ENCODE assay signal across 8 cellular contexts in the genomic region with DNA sequence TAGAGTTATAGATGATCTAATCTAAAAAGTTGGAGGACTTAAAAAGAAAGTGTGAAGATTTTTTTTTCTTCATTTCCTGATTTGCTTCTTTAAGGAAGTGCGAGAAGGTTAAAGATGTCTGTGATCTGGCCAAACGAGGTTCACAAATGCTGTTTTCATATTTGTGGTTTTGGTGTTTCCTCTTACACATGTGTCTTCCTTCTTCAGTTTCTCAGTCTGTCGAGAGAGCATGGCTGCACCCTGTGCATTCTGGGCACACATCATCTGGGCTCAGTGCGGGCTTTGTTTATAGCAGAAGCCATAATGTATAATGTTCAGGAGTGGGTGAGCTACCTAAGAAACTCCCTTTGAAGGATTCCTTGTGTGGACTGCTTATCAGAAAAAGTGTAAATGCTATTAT.
A peak's percentile ranks its signal among the peaks of the same experiment; 100 is the strongest.
DNase-seq lines count a peak whose midpoint lies in the region; ATAC-seq, FAIRE-seq and TF ChIP-seq lines count a peak whose summit lies in the region.
"Had no signal": no experiment of that assay in that cellular context is flagged by ENCODE, and none has a peak within 500 bp of the region (broad histone marks: within the 10 kb centered on the region; RNA-seq: fewer than 3 reads in every experiment).

No MANE protein-coding gene starts in this region.

- FAIRE-seq in GM19239 (lab: Jason Lieb, UNC) (peak; percentile 98), astrocyte (lab: Jason Lieb, UNC) (peak; percentile 76), pancreas (lab: Jason Lieb, UNC) (no peak)

- intact Hi-C loops in pancreas (cut with DNase I), result no loop called here

- no peak overlapping the region for H3K4me3 Mint-ChIP-seq in astrocyte (ENCODE audit: unreplicated experiment)
- H3K4me3 Mint-ChIP-seq: dendritic cell treated with granulocyte-macrophage colony-stimulating factor and Interleukin-4, amounts not matched to agents 40 ng/mL and 50 ng/mL, for 4 days had no signal

- DNase-seq in GM19239 (ENCODE audit: insufficient read length, low spot score), result peak; percentile 67
- peak; percentile 90 for DNase-seq in SKM-1 (lab: John Stamatoyannopoulos, UW; ENCODE audit: unreplicated experiment)
- peak; percentile 79 for DNase-seq in astrocyte (ENCODE audit: low read depth)
- DNase-seq in pancreas, result no peak
- no peak for DNase-seq in NCI-H748 (lab: John Stamatoyannopoulos, UW; ENCODE audit: unreplicated experiment)
- no peak for DNase-seq in cerebellar nuclear complex (lab: John Stamatoyannopoulos, UW)

- no peaks in the 10 kb centered on the region for H3K36me3 Mint-ChIP-seq in astrocyte (ENCODE audit: low read depth, unreplicated experiment)

- TF ChIP-seq CTCF in astrocyte (IDR thresholded peaks at IDR 0.05; ENCODE audit: insufficient read depth, low read depth, low read length) (no peak), pancreas (IDR thresholded peaks at IDR 0.05) (no peak)

- H3K4me3 ChIP-seq in astrocyte (ENCODE audit: insufficient read depth, low read depth, low read length), result no peak overlapping the region
- no peak overlapping the region for H3K4me3 ChIP-seq in pancreas

- WGBS in pancreas, 2 donors, result 82 to 88% methylated on average over 4 of the region's 4 CpGs

- H2AFZ ChIP-seq in astrocyte (ENCODE audit: low read depth, low read length), result peak overlapping the region; percentile 23

- H3K9me3 ChIP-seq in astrocyte (ENCODE audit: insufficient read depth, low read depth, low read length), result no peaks in the 10 kb centered on the region
- H3K9me3 ChIP-seq in pancreas, result no peaks in the 10 kb centered on the region

- H3K79me2 ChIP-seq in astrocyte (ENCODE audit: insufficient read depth, low read length), result no peaks in the 10 kb centered on the region

- H3K27me3 Mint-ChIP-seq in astrocyte (ENCODE audit: low read depth, unreplicated experiment), result no peaks in the 10 kb centered on the region

- H3K27me3 ChIP-seq in astrocyte (ENCODE audit: insufficient read depth, low read length), result no peaks in the 10 kb centered on the region
- H3K27me3 ChIP-seq in pancreas, result no peaks in the 10 kb centered on the region

- peak; percentile 94 for ATAC-seq in HG03139 (IDR thresholded peaks at IDR 0.05; ENCODE audit: unreplicated experiment)
- peak in 3 of 4 donors; percentile 41 to 75 (median 68) for ATAC-seq in pancreas

- peak overlapping the region; percentile 80 for H3K27ac Mint-ChIP-seq in astrocyte (ENCODE audit: unreplicated experiment)
- H3K27ac Mint-ChIP-seq: dendritic cell treated with granulocyte-macrophage colony-stimulating factor and Interleukin-4, amounts not matched to agents 40 ng/mL and 50 ng/mL, for 4 days had no signal

- H4K20me1 ChIP-seq in astrocyte (ENCODE audit: insufficient read depth, low read length), result no peaks in the 10 kb centered on the region

- peak overlapping the region; percentile 48 for H3K4me2 ChIP-seq in astrocyte (ENCODE audit: low read length)

- peaks cover 7% of the 10 kb centered on the region for H3K4me1 ChIP-seq in astrocyte (ENCODE audit: insufficient read depth, low read length)
- H3K4me1 ChIP-seq in pancreas, result peaks cover 0 to 3% (median 0%) of the 10 kb centered on the region in 3 donors

- H3K36me3 ChIP-seq in astrocyte (ENCODE audit: insufficient read depth, low read length), result no peaks in the 10 kb centered on the region
- no peaks in the 10 kb centered on the region for H3K36me3 ChIP-seq in pancreas

- H3K9ac ChIP-seq in astrocyte (ENCODE audit: low read length), result no peak overlapping the region

- peaks cover 11% of the 10 kb centered on the region for H3K4me1 Mint-ChIP-seq in astrocyte (ENCODE audit: low read depth, unreplicated experiment)

- no peaks in the 10 kb centered on the region for H3K9me3 Mint-ChIP-seq in astrocyte (ENCODE audit: unreplicated experiment)
- H3K9me3 Mint-ChIP-seq: dendritic cell treated with granulocyte-macrophage colony-stimulating factor and Interleukin-4, amounts not matched to agents 40 ng/mL and 50 ng/mL, for 4 days had no signal

- H3K27ac ChIP-seq in astrocyte (ENCODE audit: low read depth, low read length) (no peak overlapping the region), pancreas (no peak overlapping the region)

Comparison
In these comparisons a context has a peak if more than half of its experiments do, and no peak if none do; other contexts are left out.
1. DNase-seq: peak in GM19239 (single experiment), SKM-1 (single experiment) and astrocyte (single experiment); none in pancreas (0 of 6), NCI-H748 (single experiment) and cerebellar nuclear complex (0 of 2).